In the genomic region with DNA sequence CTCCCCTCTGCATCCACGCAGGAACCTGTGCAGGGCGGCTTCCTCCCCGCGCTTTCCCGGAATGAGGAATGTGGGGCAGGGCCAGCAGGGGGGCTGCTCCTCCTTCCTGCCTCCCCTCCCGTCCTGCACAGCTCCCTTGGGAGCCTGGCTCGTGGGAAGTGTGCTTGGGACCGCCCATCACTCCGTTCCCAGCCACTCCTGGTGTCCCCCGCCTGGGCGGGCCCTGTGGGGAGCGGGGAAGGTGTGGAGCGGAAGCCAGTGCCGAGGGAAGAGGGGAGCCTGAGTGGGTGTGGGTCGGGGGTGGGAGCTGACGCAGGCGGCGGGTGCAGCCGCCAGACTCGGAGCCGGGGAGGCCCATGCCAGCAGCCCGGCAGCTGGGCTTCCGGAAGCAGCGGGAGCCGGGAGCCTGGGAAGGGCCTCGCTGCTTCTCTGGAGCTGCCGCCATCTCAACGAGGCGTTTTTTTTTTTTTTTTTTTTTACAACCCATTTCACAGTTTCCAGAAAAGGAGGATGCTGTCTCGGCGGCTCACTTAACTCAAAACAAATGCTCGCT, we compare ENCODE assay signal across 8 cellular contexts. TPM values are rescaled to one million over a fixed set of nuclear protein-coding genes. Genes with fewer than 3 reads are reported as not detected.
DNase-seq lines count a peak whose midpoint lies in the region; ATAC-seq and TF ChIP-seq lines count a peak whose summit lies in the region.

No MANE protein-coding gene starts in this region.

- no peak overlapping the region for H3K4me3 Mint-ChIP-seq in activated T-cell treated with anti-CD3 and anti-CD28 coated beads, Interleukin-2, amount 50 U/mL, for 72 hours
- H3K4me3 Mint-ChIP-seq in progenitor cell of endocrine pancreas (ENCODE audit: low read depth), result no peak overlapping the region

- WGBS in HUES64, result 25% methylated on average over 31 of the region's 32 CpGs
- 8% methylated on average over 5 of the region's 32 CpGs; no CpG with 5 or more reads in 1 of the 2 donors for WGBS in gastroesophageal sphincter (ENCODE audit: low coverage in 1 of 2), 2 donors

- peak; percentile 94 for DNase-seq in SK-N-DZ (ENCODE audit: low spot score)
- DNase-seq in posterior vena cava (ENCODE audit: low spot score), result peak; percentile 98
- no peak for DNase-seq in activated T-cell treated with anti-CD3 and anti-CD28 coated beads, Interleukin-2, amount 50 U/mL, for 72 hours
- no peak for DNase-seq in progenitor cell of endocrine pancreas (ENCODE audit: low spot score, unreplicated experiment)

- peaks cover 8% of the 10 kb centered on the region; the same call in 1 of the 2 replicates for H3K4me1 ChIP-seq in HUES64 (ENCODE audit: insufficient read depth, low read length)
- H3K4me1 ChIP-seq in gastroesophageal sphincter, result peaks cover 23 to 95% (median 73%) of the 10 kb centered on the region in 3 donors

- intact Hi-C loops in posterior vena cava (cut with DNase I), result loop anchor here in 1 of 2 donors (2.0 kb wide), 1 partner anchor 19 kb away; no protein-coding TSS in a partner anchor

- peak in 1 of 4 experiments; percentile 16 for TF ChIP-seq CTCF in gastroesophageal sphincter (IDR thresholded peaks at IDR 0.05)
- no peak for TF ChIP-seq CTCF in progenitor cell of endocrine pancreas (IDR thresholded peaks at IDR 0.05; ENCODE audit: unreplicated experiment)

- H3K27me3 ChIP-seq in HUES64 (ENCODE audit: insufficient read depth, low read length) (no peaks in the 10 kb centered on the region), gastroesophageal sphincter (no peaks in the 10 kb centered on the region)

- H3K4me3 ChIP-seq in HUES64 (ENCODE audit: low read length) (peak overlapping the region; percentile 11), gastroesophageal sphincter (peak overlapping the region; percentile 2 to 44)

- no peak overlapping the region for H3K9ac ChIP-seq in HUES64 (ENCODE audit: low read depth, low read length)

- ATAC-seq in gastroesophageal sphincter (peak; percentile 82), GM21367 (IDR thresholded peaks at IDR 0.05; ENCODE audit: unreplicated experiment) (no peak), GM19463 (IDR thresholded peaks at IDR 0.05; ENCODE audit: unreplicated experiment) (no peak)
- no peak for ATAC-seq in activated T-cell treated with anti-CD3 and anti-CD28 coated beads, Interleukin-2, amount 50 U/mL, for 72 hours (replicated peaks in 1 of 2)

- TF ChIP-seq POLR2A in gastroesophageal sphincter (IDR thresholded peaks at IDR 0.05), result peak; percentile 23 to 54

- no peak for TF ChIP-seq EP300 in gastroesophageal sphincter (IDR thresholded peaks at IDR 0.05)

- H3K36me3 ChIP-seq in HUES64 (ENCODE audit: insufficient read depth, low read length) (no peaks in the 10 kb centered on the region), gastroesophageal sphincter (no peaks in the 10 kb centered on the region)

- H3K9me3 Mint-ChIP-seq in activated T-cell treated with anti-CD3 and anti-CD28 coated beads, Interleukin-2, amount 50 U/mL, for 72 hours, result peaks cover 0 to 2% of the 10 kb centered on the region in 2 donors
- no peaks in the 10 kb centered on the region for H3K9me3 Mint-ChIP-seq in progenitor cell of endocrine pancreas (ENCODE audit: low read depth)

- H3K9me3 ChIP-seq in HUES64 (ENCODE audit: insufficient read depth, low read depth, low read length) (no peaks in the 10 kb centered on the region), gastroesophageal sphincter (no peaks in the 10 kb centered on the region)

- H3K27ac ChIP-seq in HUES64 (ENCODE audit: low read depth, low read length) (no peak overlapping the region), gastroesophageal sphincter (peak overlapping the region; percentile 91 to 99 (median 96))

- no peaks in the 10 kb centered on the region for H3K36me3 Mint-ChIP-seq in activated T-cell treated with anti-CD3 and anti-CD28 coated beads, Interleukin-2, amount 50 U/mL, for 72 hours (ENCODE audit: insufficient read depth in 2 of 2)
- H3K36me3 Mint-ChIP-seq in progenitor cell of endocrine pancreas (ENCODE audit: insufficient read depth), result no peaks in the 10 kb centered on the region

- no peaks in the 10 kb centered on the region for H3K27me3 Mint-ChIP-seq in activated T-cell treated with anti-CD3 and anti-CD28 coated beads, Interleukin-2, amount 50 U/mL, for 72 hours (ENCODE audit: low read depth)
- no peaks in the 10 kb centered on the region for H3K27me3 Mint-ChIP-seq in progenitor cell of endocrine pancreas

- no peak overlapping the region for H3K27ac Mint-ChIP-seq in activated T-cell treated with anti-CD3 and anti-CD28 coated beads, Interleukin-2, amount 50 U/mL, for 72 hours
- H3K27ac Mint-ChIP-seq in progenitor cell of endocrine pancreas, result no peak overlapping the region

- H3K4me1 Mint-ChIP-seq in activated T-cell treated with anti-CD3 and anti-CD28 coated beads, Interleukin-2, amount 50 U/mL, for 72 hours (ENCODE audit: low read depth), result no peaks in the 10 kb centered on the region
- H3K4me1 Mint-ChIP-seq in progenitor cell of endocrine pancreas (ENCODE audit: low read depth), result no peaks in the 10 kb centered on the region

RNA-seq across cellular contexts. Expression of a gene that starts 24.2 kb away (rescaled TPM):
- 7.8 TPM for polyA plus RNA-seq in HUES64 (2013, experiment 1 of 2)
- 12.9 TPM for polyA plus RNA-seq in HUES64 (2013, experiment 2 of 2)
- 6.6 and 15.1 TPM in 2 replicates for polyA plus RNA-seq in SK-N-DZ (2014; cell fraction: cytosol; rRNA removed)
- 33.7 and 55.3 TPM in 2 replicates for polyA plus RNA-seq in SK-N-DZ (2014; cell fraction: nucleus; rRNA removed)
- total RNA-seq in gastroesophageal sphincter (10 to 100 TPM; 17.5 to 34.3 (median 19.5) TPM), posterior vena cava (10 to 100 TPM; 17.3 to 19.1 TPM), progenitor cell of endocrine pancreas (36.9 and 40.5 TPM in 2 replicates)
- total RNA-seq in activated T-cell treated with anti-CD3 and anti-CD28 coated beads, Interleukin-2, amount 50 U/mL, for 72 hours, result under 1 TPM; 0.02 to 0.14 TPM

Comparison
In these comparisons a context has a peak if more than half of its experiments do, and no peak if none do; other contexts are left out.
1. DNase-seq: peak in SK-N-DZ (single experiment) and posterior vena cava (single experiment); none in activated T-cell treated with anti-CD3 and anti-CD28 coated beads, Interleukin-2, amount 50 U/mL, for 72 hours (0 of 2) and progenitor cell of endocrine pancreas (single experiment).
2. RNA of a gene that starts 24.2 kb away (total RNA-seq): 36.9 to 40.5 TPM in progenitor cell of endocrine pancreas, 17.5 to 34.3 TPM in gastroesophageal sphincter and 17.3 to 19.1 TPM in posterior vena cava; 0.02 to 0.14 TPM in activated T-cell treated with anti-CD3 and anti-CD28 coated beads, Interleukin-2, amount 50 U/mL, for 72 hours; every median in the first group is over 10 times any median in the second.